ENCODE assay signal across 28 cellular contexts in genomic region chr3:179510496-179510895, GRCh38.
"Had no signal": no experiment of that assay in that cellular context is flagged by ENCODE, and none has a peak within 500 bp of the region (broad histone marks: within the 10 kb centered on the region; RNA-seq: fewer than 3 reads in every experiment).

No MANE protein-coding gene starts in this region.

- H3K4me1 Mint-ChIP-seq: activated CD4-positive, alpha-beta T cell treated with anti-CD3 and anti-CD28 coated beads for 36 hours; activated CD4-positive, alpha-beta T cell treated with anti-CD3 and anti-CD28 coated beads, Interleukin-2, amount 10 ng/mL, durations not matched to agents 24 days and 14 days; activated naive CD4-positive, alpha-beta T cell treated with anti-CD3 and anti-CD28 coated beads, Interleukin-2, amount 10 ng/mL, durations not matched to agents 7 days and 5 days; activated naive CD8-positive, alpha-beta T cell treated with anti-CD3 and anti-CD28 coated beads, Interleukin-2, amount 10 ng/mL, durations not matched to agents 7 days and 5 days; T-helper 17 cell had no signal

- H3K4me3 Mint-ChIP-seq: activated CD4-positive, alpha-beta memory T cell treated with anti-CD3 and anti-CD28 coated beads for 36 hours; activated CD4-positive, alpha-beta T cell treated with anti-CD3 and anti-CD28 coated beads for 36 hours; activated CD4-positive, alpha-beta T cell treated with anti-CD3 and anti-CD28 coated beads, Interleukin-2, amount 10 ng/mL, durations not matched to agents 24 days and 14 days; activated naive CD4-positive, alpha-beta T cell treated with anti-CD3 and anti-CD28 coated beads, Interleukin-2, amount 10 ng/mL, durations not matched to agents 7 days and 5 days; activated naive CD8-positive, alpha-beta T cell treated with anti-CD3 and anti-CD28 coated beads, Interleukin-2, amount 10 ng/mL, durations not matched to agents 7 days and 5 days; activated T-cell treated with anti-CD3 and anti-CD28 coated beads, Interleukin-2, amount 50 U/mL, for 24 hours; activated T-cell treated with anti-CD3 and anti-CD28 coated beads, Interleukin-2, amount 50 U/mL, for 72 hours; effector memory CD8-positive, alpha-beta T cell; T-helper 17 cell; T-helper 2 cell treated with Interferon-gamma antibody and Interleukin-4, amounts not matched to agents 5 μg/mL and 100 μg/mL, for 36 hours had no signal

- H3K27ac Mint-ChIP-seq: activated CD4-positive, alpha-beta memory T cell treated with anti-CD3 and anti-CD28 coated beads for 36 hours; activated CD4-positive, alpha-beta T cell treated with anti-CD3 and anti-CD28 coated beads for 36 hours; activated CD4-positive, alpha-beta T cell treated with anti-CD3 and anti-CD28 coated beads, Interleukin-2, amount 10 ng/mL, durations not matched to agents 24 days and 14 days; activated naive CD4-positive, alpha-beta T cell treated with anti-CD3 and anti-CD28 coated beads, Interleukin-2, amount 10 ng/mL, durations not matched to agents 7 days and 5 days; activated naive CD4-positive, alpha-beta T cell treated with anti-CD3 and anti-CD28 coated beads, Interleukin-2, amount 50 U/mL, for 72 hours; activated naive CD8-positive, alpha-beta T cell treated with anti-CD3 and anti-CD28 coated beads, Interleukin-2, amount 10 ng/mL, durations not matched to agents 7 days and 5 days; activated T-cell treated with anti-CD3 and anti-CD28 coated beads, Interleukin-2, amount 50 U/mL, for 24 hours; activated T-cell treated with anti-CD3 and anti-CD28 coated beads, Interleukin-2, amount 50 U/mL, for 72 hours; effector memory CD8-positive, alpha-beta T cell; T-helper 17 cell; T-helper 2 cell treated with Interferon-gamma antibody and Interleukin-4, amounts not matched to agents 5 μg/mL and 100 μg/mL, for 36 hours had no signal

- H3K9me3 Mint-ChIP-seq: activated CD4-positive, alpha-beta memory T cell treated with anti-CD3 and anti-CD28 coated beads for 36 hours; activated CD4-positive, alpha-beta T cell treated with anti-CD3 and anti-CD28 coated beads, Interleukin-2, amount 10 ng/mL, durations not matched to agents 24 days and 14 days; activated naive CD4-positive, alpha-beta T cell treated with anti-CD3 and anti-CD28 coated beads, Interleukin-2, amount 10 ng/mL, durations not matched to agents 7 days and 5 days; activated naive CD4-positive, alpha-beta T cell treated with anti-CD3 and anti-CD28 coated beads, Interleukin-2, amount 50 U/mL, for 72 hours; activated naive CD8-positive, alpha-beta T cell treated with anti-CD3 and anti-CD28 coated beads, Interleukin-2, amount 10 ng/mL, durations not matched to agents 7 days and 5 days; activated T-cell treated with anti-CD3 and anti-CD28 coated beads, Interleukin-2, amount 50 U/mL, for 24 hours; activated T-cell treated with anti-CD3 and anti-CD28 coated beads, Interleukin-2, amount 50 U/mL, for 72 hours; brain; effector memory CD8-positive, alpha-beta T cell; T-helper 2 cell treated with Interferon-gamma antibody and Interleukin-4, amounts not matched to agents 5 μg/mL and 100 μg/mL, for 36 hours had no signal

- H3K36me3 Mint-ChIP-seq: activated CD4-positive, alpha-beta memory T cell treated with anti-CD3 and anti-CD28 coated beads for 36 hours; activated naive CD4-positive, alpha-beta T cell treated with anti-CD3 and anti-CD28 coated beads, Interleukin-2, amount 10 ng/mL, durations not matched to agents 7 days and 5 days; activated naive CD4-positive, alpha-beta T cell treated with anti-CD3 and anti-CD28 coated beads, Interleukin-2, amount 50 U/mL, for 72 hours; activated naive CD8-positive, alpha-beta T cell treated with anti-CD3 and anti-CD28 coated beads, Interleukin-2, amount 10 ng/mL, durations not matched to agents 7 days and 5 days; brain had no signal

- DNase-seq: activated CD4-positive, alpha-beta memory T cell treated with anti-CD3 and anti-CD28 coated beads for 36 hours; activated CD4-positive, alpha-beta T cell treated with anti-CD3 and anti-CD28 coated beads for 36 hours; activated CD4-positive, alpha-beta T cell treated with anti-CD3 and anti-CD28 coated beads, Interleukin-2, amount 10 ng/mL, durations not matched to agents 24 days and 14 days; activated CD4-positive, CD25-positive, alpha-beta regulatory T cell; activated CD4-positive, CD25-positive, alpha-beta regulatory T cell treated with anti-CD3 and anti-CD28 coated beads, Interleukin-2, amount 50 U/mL, for 72 hours; activated CD8-positive, alpha-beta memory T cell treated with anti-CD3 and anti-CD28 coated beads, Interleukin-2, amount 50 U/mL, for 48 hours; activated gamma-delta T cell; activated naive CD4-positive, alpha-beta T cell; activated naive CD4-positive, alpha-beta T cell treated with anti-CD3 and anti-CD28 coated beads, Interleukin-2, amount 10 ng/mL, durations not matched to agents 7 days and 5 days; activated naive CD8-positive, alpha-beta T cell treated with anti-CD3 and anti-CD28 coated beads, Interleukin-2, amount 10 ng/mL, durations not matched to agents 7 days and 5 days; activated T-cell treated with anti-CD3 and anti-CD28 coated beads for 4 hours; activated T-cell treated with anti-CD3 and anti-CD28 coated beads, Interleukin-2, amount 50 U/mL, for 24 hours; activated T-cell treated with anti-CD3 and anti-CD28 coated beads, Interleukin-2, amount 50 U/mL, for 72 hours; caudate nucleus; cortex of kidney; dermis blood vessel endothelial cell; effector CD4-positive, alpha-beta T cell; effector memory CD8-positive, alpha-beta T cell; foreskin fibroblast; heart right ventricle; T-helper 1 cell; T-helper 17 cell had no signal

- H3K36me3 ChIP-seq: ascending aorta, gastroesophageal sphincter, heart right ventricle had no signal

- H3K9me3 ChIP-seq: ascending aorta had no signal

- H3K27me3 Mint-ChIP-seq: brain had no signal

- ATAC-seq: activated CD4-positive, alpha-beta T cell treated with anti-CD3 and anti-CD28 coated beads for 36 hours; activated naive CD4-positive, alpha-beta T cell treated with anti-CD3 and anti-CD28 coated beads, Interleukin-2, amount 50 U/mL, for 72 hours; activated T-cell treated with anti-CD3 and anti-CD28 coated beads, Interleukin-2, amount 50 U/mL, for 72 hours; effector memory CD8-positive, alpha-beta T cell; esophagus mucosa; gastroesophageal sphincter; heart right ventricle; T-helper 17 cell had no signal

- H3K4me3 ChIP-seq: ascending aorta, gastroesophageal sphincter, heart right ventricle had no signal

- H3K27ac ChIP-seq: ascending aorta, gastroesophageal sphincter, heart right ventricle had no signal
